Comparison of ENCODE assay signal across 24 cellular contexts in genomic region chr1:211775208-211775607, GRCh38.
"Had no signal": no experiment of that assay in that cellular context is flagged by ENCODE, and none has a peak within 500 bp of the region (broad histone marks: within the 10 kb centered on the region; RNA-seq: fewer than 3 reads in every experiment).

No MANE protein-coding gene starts in this region.

- H3K27ac ChIP-seq: brain microvascular endothelial cell, esophagus squamous epithelium, gastrocnemius medialis, hepatocyte, ovary, thoracic aorta had no signal

- H3K36me3 ChIP-seq: ovary had no signal

- H3K27me3 ChIP-seq: brain microvascular endothelial cell, esophagus squamous epithelium, gastrocnemius medialis, hepatocyte, ovary had no signal

- H3K4me1 ChIP-seq: esophagus squamous epithelium, gastrocnemius medialis had no signal

- H3K4me3 ChIP-seq: esophagus squamous epithelium, gastrocnemius medialis, hepatocyte, ovary, thoracic aorta had no signal

- H3K9me3 ChIP-seq: esophagus squamous epithelium, gastrocnemius medialis, ovary, thoracic aorta had no signal

- DNase-seq: activated B cell treated with CpG ODN at 0.5 μM for 24 hours; activated CD8-positive, alpha-beta memory T cell treated with anti-CD3 and anti-CD28 coated beads, Interleukin-2, amount 10 ng/mL, durations not matched to agents 7 days and 5 days; activated CD8-positive, alpha-beta T cell treated with anti-CD3 and anti-CD28 coated beads, Interleukin-2, amount 10 ng/mL, durations not matched to agents 7 days and 5 days; activated naive CD4-positive, alpha-beta T cell; activated T-cell treated with anti-CD3 and anti-CD28 coated beads, Interleukin-2, amount 50 U/mL, for 72 hours; aorta; brain microvascular endothelial cell; central memory CD4-positive, alpha-beta T cell; esophagus squamous epithelium; gastrocnemius medialis; left cardiac atrium; left ventricle myocardium superior; naive B cell; nephron progenitor cell; ovary; retina; small intestine; stimulated activated CD4-positive, alpha-beta T cell treated with anti-CD3 and anti-CD28 coated beads, Interleukin-4, amount 100 ng/mL, for 24 hours; T-helper 1 cell had no signal

- ATAC-seq: activated CD8-positive, alpha-beta memory T cell treated with anti-CD3 and anti-CD28 coated beads, Interleukin-2, amount 10 ng/mL, durations not matched to agents 7 days and 5 days; activated CD8-positive, alpha-beta T cell treated with anti-CD3 and anti-CD28 coated beads, Interleukin-2, amount 10 ng/mL, durations not matched to agents 7 days and 5 days; activated naive CD4-positive, alpha-beta T cell treated with anti-CD3 and anti-CD28 coated beads, Interleukin-2, amount 50 U/mL, for 72 hours; activated T-cell treated with anti-CD3 and anti-CD28 coated beads, Interleukin-2, amount 50 U/mL, for 72 hours; gastrocnemius medialis; left cardiac atrium; left ventricle myocardium superior; sciatic nerve; stimulated activated effector memory CD8-positive, alpha-beta T cell treated with anti-CD3 and anti-CD28 coated beads, Interleukin-12 subunit alpha, Interleukin-12 subunit beta, amount 100 ng/mL, for 72 hours had no signal
